In the genomic region with DNA sequence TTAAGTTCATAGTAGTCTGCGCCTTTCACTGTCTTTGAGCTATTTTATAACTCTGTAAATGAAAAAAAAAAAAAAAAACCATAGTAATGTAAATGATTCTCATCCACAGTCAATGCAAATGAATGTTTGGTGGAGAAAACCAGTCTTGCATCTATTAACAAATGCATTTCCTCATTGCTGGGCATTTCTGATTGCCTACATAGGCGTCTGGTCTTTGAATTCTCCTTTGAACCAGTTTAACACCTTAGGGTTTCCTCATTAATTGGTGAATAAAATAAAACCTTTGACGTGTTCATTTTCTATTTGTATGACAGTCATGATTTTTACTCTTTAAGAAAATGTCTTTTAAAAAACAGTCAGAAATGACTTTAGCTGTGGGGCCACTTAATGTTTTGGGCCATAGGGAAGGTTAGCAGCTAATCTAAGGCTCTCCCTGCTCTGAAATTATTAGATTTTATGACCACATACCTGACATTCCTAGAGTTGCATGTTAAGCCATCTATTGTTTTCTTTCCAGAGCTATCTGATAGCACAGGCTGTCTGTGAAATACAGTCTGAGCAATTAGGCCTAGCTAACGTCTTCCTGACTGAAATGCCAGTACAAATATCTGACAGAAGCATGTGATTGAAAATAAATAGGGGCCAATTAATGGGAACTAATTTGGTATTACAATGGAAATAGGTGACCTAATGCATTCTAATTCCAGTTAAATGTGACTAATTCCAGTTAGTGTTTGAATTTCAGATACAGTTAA, we compare ENCODE assay signal across 11 cellular contexts.
DNase-seq lines count a peak whose midpoint lies in the region; ATAC-seq, FAIRE-seq and TF ChIP-seq lines count a peak whose summit lies in the region.
"Had no signal": no experiment of that assay in that cellular context is flagged by ENCODE, and none has a peak within 500 bp of the region (broad histone marks: within the 10 kb centered on the region; RNA-seq: fewer than 3 reads in every experiment).

No MANE protein-coding gene starts in this region.

- H3K27me3 ChIP-seq in ACC112 (ENCODE audit: insufficient read depth, low read length) (no peaks in the 10 kb centered on the region), bronchial epithelial cell (ENCODE audit: control insufficient read depth, insufficient read depth, low read length) (no peaks in the 10 kb centered on the region), MM.1S (replicated peaks; ENCODE audit: insufficient read depth, low read length) (no peaks in the 10 kb centered on the region)

- FAIRE-seq in bronchial epithelial cell (lab: Jason Lieb, UNC) = no peak

- H3K4me2 ChIP-seq in MM.1S (ENCODE audit: low read depth, low read length) = no peak overlapping the region

- H3K36me3 ChIP-seq in ACC112 (ENCODE audit: insufficient read depth, low read length) (no peaks in the 10 kb centered on the region), bronchial epithelial cell (ENCODE audit: control insufficient read depth, insufficient read depth, low read length) (no peaks in the 10 kb centered on the region), MM.1S (replicated peaks; ENCODE audit: insufficient read depth, low read length) (no peaks in the 10 kb centered on the region)

- TF ChIP-seq CTCF in bronchial epithelial cell (IDR thresholded peaks at IDR 0.05; ENCODE audit: insufficient read depth, low read length, severe bottlenecking) (no peak), MM.1S (IDR thresholded peaks at IDR 0.05; ENCODE audit: low read length) (no peak)

- no peaks in the 10 kb centered on the region for H3F3A ChIP-seq in MM.1S (ENCODE audit: insufficient read depth, low read length)

- H4K20me1 ChIP-seq in MM.1S (ENCODE audit: insufficient read depth, low read length) = no peaks in the 10 kb centered on the region

- DNase-seq in HuH-7.5 (ENCODE audit: low spot score) = peak; percentile 25
- peak; percentile 45 for DNase-seq in bronchial epithelial cell (ENCODE audit: low read depth)
- DNase-seq in left kidney (ENCODE audit: low read depth, low spot score) = peak; percentile 74
- DNase-seq in MM.1S = no peak
- DNase-seq in NCI-H1694 treated with DMSO at 0.1 percent for 48 hours (lab: John Stamatoyannopoulos, UW) = no peak
- DNase-seq in stimulated activated naive CD4-positive, alpha-beta T cell (lab: John Stamatoyannopoulos, UW) = no peak
- DNase-seq: activated naive CD8-positive, alpha-beta T cell treated with anti-CD3 and anti-CD28 coated beads, Interleukin-2, amount 10 ng/mL, durations not matched to agents 7 days and 5 days; midbrain; stimulated activated CD4-positive, alpha-beta T cell treated with anti-CD3 and anti-CD28 coated beads, Interleukin-15, amount 100 ng/mL, for 24 hours had no signal

- H3K4me3 ChIP-seq in ACC112 (ENCODE audit: low read depth, low read length) = no peak overlapping the region
- H3K4me3 ChIP-seq in bronchial epithelial cell (ENCODE audit: low read depth, low read length) = no peak overlapping the region
- H3K4me3 ChIP-seq in MM.1S (ENCODE audit: low read length) = no peak overlapping the region

- H3K9me3 ChIP-seq in MM.1S (replicated peaks; ENCODE audit: insufficient read depth, low read length) = no peaks in the 10 kb centered on the region

- H3K4me1 ChIP-seq in ACC112 (ENCODE audit: control insufficient read depth, insufficient read depth, low read length, unreplicated experiment) (peaks cover 23% of the 10 kb centered on the region), MM.1S (ENCODE audit: low read length) (no peaks in the 10 kb centered on the region)

- H3K9me2 ChIP-seq in MM.1S (replicated peaks; ENCODE audit: insufficient read depth, low read length) = no peaks in the 10 kb centered on the region

- no peak overlapping the region for H2AFZ ChIP-seq in ACC112 (ENCODE audit: low read length, unreplicated experiment)
- H2AFZ ChIP-seq in MM.1S (ENCODE audit: low read length) = no peak overlapping the region

- H3K79me2 ChIP-seq in ACC112 (ENCODE audit: control insufficient read depth, insufficient read depth, low read length, unreplicated experiment) (no peaks in the 10 kb centered on the region), MM.1S (ENCODE audit: low read length) (no peaks in the 10 kb centered on the region)

- ATAC-seq in GM21723 (IDR thresholded peaks at IDR 0.05; ENCODE audit: unreplicated experiment) = no peak

- H3K27ac ChIP-seq in ACC112 (ENCODE audit: low read depth, low read length) (peak overlapping the region; percentile 56), MM.1S (ENCODE audit: low read length) (no peak overlapping the region)

- no peak overlapping the region for H3K9ac ChIP-seq in MM.1S (ENCODE audit: low read length)

Comparison
In these comparisons a context has a peak if more than half of its experiments do, and no peak if none do; other contexts are left out.
1. DNase-seq: peak in HuH-7.5 (single experiment), bronchial epithelial cell (single experiment) and left kidney (single experiment); none in MM.1S (single experiment), NCI-H1694 treated with DMSO at 0.1 percent for 48 hours (single experiment) and stimulated activated naive CD4-positive, alpha-beta T cell (0 of 6).